ENCODE assay signal across 29 cellular contexts in genomic region chr16:29883987-29884386, GRCh38. TPM values are rescaled to one million over a fixed set of nuclear protein-coding genes. Genes with fewer than 3 reads are reported as not detected.
"Had no signal": no experiment of that assay in that cellular context is flagged by ENCODE, and none has a peak within 500 bp of the region (broad histone marks: within the 10 kb centered on the region; RNA-seq: fewer than 3 reads in every experiment).

No MANE protein-coding gene starts in this region.

- ATAC-seq: esophagus mucosa; gastrocnemius medialis; left lobe of liver; natural killer cell; right lobe of liver; stimulated activated effector memory CD8-positive, alpha-beta T cell treated with anti-CD3 and anti-CD28 coated beads, Interleukin-12 subunit alpha, Interleukin-12 subunit beta, amount 100 ng/mL, for 72 hours had no signal

- H3K4me3 ChIP-seq: gastrocnemius medialis, lung, right lobe of liver, thoracic aorta, tibial nerve, upper lobe of left lung had no signal

- H2AFZ ChIP-seq: parathyroid adenoma had no signal

- FAIRE-seq: kidney, small intestine, urothelium cell line had no signal

- H3K79me2 ChIP-seq: parathyroid adenoma had no signal

- H3K9me3 ChIP-seq: gastrocnemius medialis, neutrophil, right lobe of liver, thoracic aorta, tibial nerve, upper lobe of left lung had no signal

- H3K27ac Mint-ChIP-seq: endodermal cell; memory B cell; natural killer cell; progenitor cell of endocrine pancreas; stimulated activated effector memory CD8-positive, alpha-beta T cell treated with anti-CD3 and anti-CD28 coated beads, Interleukin-12 subunit alpha, Interleukin-12 subunit beta, amount 100 ng/mL, for 72 hours had no signal

- DNase-seq: cortex of kidney; effector CD8-positive, alpha-beta T cell; endodermal cell; foreskin fibroblast; gastrocnemius medialis; head of caudate nucleus; kidney; natural killer cell; right lobe of liver; small intestine; stimulated activated CD4-positive, alpha-beta T cell treated with anti-CD3 and anti-CD28 coated beads, Interleukin-1b, Interleukin-23, amount 100 ng/mL, for 48 hours; stimulated activated CD4-positive, alpha-beta T cell treated with anti-CD3 and anti-CD28 coated beads, Interleukin-4, amount 100 ng/mL, for 1 hour; stimulated activated naive CD4-positive, alpha-beta T cell treated with Interleukin-2 at 50 U/mL for 16 hours; substantia nigra; upper lobe of left lung had no signal

- H3K9me3 Mint-ChIP-seq: endodermal cell; memory B cell; natural killer cell; neural crest cell; stimulated activated effector memory CD8-positive, alpha-beta T cell treated with anti-CD3 and anti-CD28 coated beads, Interleukin-12 subunit alpha, Interleukin-12 subunit beta, amount 100 ng/mL, for 72 hours had no signal

- H3K27me3 ChIP-seq: right lobe of liver, upper lobe of left lung had no signal

- H3K36me3 ChIP-seq: gastrocnemius medialis, neutrophil, right lobe of liver, thoracic aorta, tibial nerve, upper lobe of left lung had no signal

- H3K36me3 Mint-ChIP-seq: memory B cell; natural killer cell; stimulated activated effector memory CD8-positive, alpha-beta T cell treated with anti-CD3 and anti-CD28 coated beads, Interleukin-12 subunit alpha, Interleukin-12 subunit beta, amount 100 ng/mL, for 72 hours had no signal

- H3K9ac ChIP-seq: parathyroid adenoma had no signal

- H3K4me1 ChIP-seq: gastrocnemius medialis, parathyroid adenoma, right lobe of liver, tibial nerve, upper lobe of left lung had no signal

- H3K27ac ChIP-seq: epithelial cell of prostate, gastrocnemius medialis, neutrophil, parathyroid adenoma, right lobe of liver, thoracic aorta, tibial nerve, upper lobe of left lung had no signal

RNA-seq across cellular contexts. Expression of gene ASPHD1, which starts 16.3 kb away (rescaled TPM):
- total RNA-seq: gastrocnemius medialis, mononuclear cell, natural killer cell had no signal
